In the genomic region with DNA sequence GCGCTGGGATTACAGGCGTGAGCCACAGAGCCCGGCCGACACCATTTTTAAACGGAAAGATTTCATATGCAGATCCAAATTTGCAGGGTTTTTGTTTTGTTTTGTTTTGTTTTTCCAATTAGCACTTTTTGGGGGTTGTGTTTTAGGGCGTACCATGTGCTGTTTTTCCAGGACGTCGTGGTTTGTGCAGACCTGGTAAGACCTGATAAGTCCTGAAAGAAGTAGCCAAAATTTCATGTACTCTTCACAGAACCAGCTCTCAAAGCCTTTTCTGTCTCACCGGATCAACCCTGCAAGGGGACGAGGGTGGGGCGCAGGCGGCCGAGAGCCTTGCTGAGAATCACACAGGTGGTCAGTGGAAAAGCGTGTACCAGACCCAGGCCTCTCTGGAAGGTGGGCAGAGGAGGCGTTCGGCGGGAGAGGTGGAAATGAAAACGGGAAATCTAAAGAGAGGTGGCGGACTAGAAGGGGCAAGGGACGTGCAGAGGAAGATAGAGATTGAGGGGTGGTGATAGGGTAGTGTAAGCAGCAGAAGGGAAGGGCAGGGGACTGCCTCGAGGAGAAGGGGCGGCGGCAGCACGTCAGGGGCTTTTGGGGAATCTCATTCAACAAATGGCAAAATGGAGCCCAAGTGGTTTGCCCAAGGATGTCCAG, we compare ENCODE assay signal across 8 cellular contexts.
A peak's percentile ranks its signal among the peaks of the same experiment; 100 is the strongest.
DNase-seq lines count a peak whose midpoint lies in the region; ATAC-seq lines count a peak whose summit lies in the region.

No MANE protein-coding gene starts in this region.

- H3K4me1 ChIP-seq in muscle layer of duodenum (ENCODE audit: control insufficient read depth in 1 of 2, insufficient read depth in 2 of 2, low read length in 2 of 2): peaks cover 0 to 18% of the 10 kb centered on the region in 2 donors

- ATAC-seq in GM19455 (IDR thresholded peaks at IDR 0.05; ENCODE audit: unreplicated experiment): no peak

- DNase-seq in NOMO-1 (lab: John Stamatoyannopoulos, UW; ENCODE audit: unreplicated experiment in 2 of 2) (peak; percentile 29 to 39), NOMO-1 treated with dmso at 0.1 percent for 144 hours (lab: John Stamatoyannopoulos, UW; ENCODE audit: unreplicated experiment) (no peak), GM19240 (ENCODE audit: insufficient read length, low spot score) (no peak), retina (no peak)
- DNase-seq in effector CD8-positive, alpha-beta T cell (lab: John Stamatoyannopoulos, UW): peak; percentile 12

- peak overlapping the region; percentile 97 for H3K27ac Mint-ChIP-seq in T-helper 1 cell treated with Interleukin-12 subunit alpha and Interleukin-12 subunit beta and Interleukin-4 antibody, amounts not matched to agents 30 μg/mL and 1 μg/mL, for 36 hours

- H3K9me3 ChIP-seq in muscle layer of duodenum (ENCODE audit: control insufficient read depth in 1 of 2, low read length in 2 of 2): no peaks in the 10 kb centered on the region

- peak overlapping the region; percentile 97 for H3K27ac ChIP-seq in muscle layer of duodenum (ENCODE audit: low read length)

- peaks cover 10% of the 10 kb centered on the region for H3K27me3 Mint-ChIP-seq in T-helper 1 cell treated with Interleukin-12 subunit alpha and Interleukin-12 subunit beta and Interleukin-4 antibody, amounts not matched to agents 30 μg/mL and 1 μg/mL, for 36 hours (ENCODE audit: low read depth)

- peak overlapping the region; percentile 100 for H3K4me3 Mint-ChIP-seq in T-helper 1 cell treated with Interleukin-12 subunit alpha and Interleukin-12 subunit beta and Interleukin-4 antibody, amounts not matched to agents 30 μg/mL and 1 μg/mL, for 36 hours

- peaks cover 5% of the 10 kb centered on the region for H3K36me3 Mint-ChIP-seq in T-helper 1 cell treated with Interleukin-12 subunit alpha and Interleukin-12 subunit beta and Interleukin-4 antibody, amounts not matched to agents 30 μg/mL and 1 μg/mL, for 36 hours (ENCODE audit: low read depth)

- H3K27me3 ChIP-seq in muscle layer of duodenum (ENCODE audit: low read depth, low read length): no peaks in the 10 kb centered on the region

- peaks cover 23% of the 10 kb centered on the region for H3K4me1 Mint-ChIP-seq in T-helper 1 cell treated with Interleukin-12 subunit alpha and Interleukin-12 subunit beta and Interleukin-4 antibody, amounts not matched to agents 30 μg/mL and 1 μg/mL, for 36 hours (ENCODE audit: low read depth)

- no peaks in the 10 kb centered on the region for H3K9me3 Mint-ChIP-seq in T-helper 1 cell treated with Interleukin-12 subunit alpha and Interleukin-12 subunit beta and Interleukin-4 antibody, amounts not matched to agents 30 μg/mL and 1 μg/mL, for 36 hours

- H3K36me3 ChIP-seq in muscle layer of duodenum (ENCODE audit: control insufficient read depth in 1 of 2, insufficient read depth in 2 of 2, low read length in 2 of 2): peaks cover 0 to 9% of the 10 kb centered on the region in 2 donors

- H3K4me3 ChIP-seq in muscle layer of duodenum (ENCODE audit: low read depth in 1 of 2, low read length in 2 of 2): peak overlapping the region; percentile 85 to 98

Comparison
In these comparisons a context has a peak if more than half of its experiments do, and no peak if none do; other contexts are left out.
1. DNase-seq: peak in NOMO-1 (2 of 2) and effector CD8-positive, alpha-beta T cell (single experiment); none in NOMO-1 treated with dmso at 0.1 percent for 144 hours (single experiment), GM19240 (single experiment) and retina (single experiment).